11 cellular contexts compared by ENCODE assay signal in the genomic region with DNA sequence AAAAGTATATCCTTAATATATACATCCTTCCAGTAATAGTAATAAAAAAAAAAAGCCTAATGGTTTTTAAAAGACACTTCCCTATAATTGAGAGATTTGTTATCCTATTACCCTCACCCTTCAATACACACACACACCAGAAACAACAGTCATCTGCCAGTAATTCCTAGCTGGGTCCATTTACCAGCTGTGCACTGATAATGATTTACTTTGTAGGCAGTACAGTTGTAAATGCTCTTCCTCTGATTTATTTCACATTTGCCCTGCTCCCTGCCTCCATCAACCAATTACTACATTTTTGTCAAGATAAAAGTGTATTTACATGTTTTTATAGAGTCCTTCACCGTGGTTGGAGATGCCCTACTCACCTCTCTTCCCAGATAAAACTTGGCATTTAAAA. TPM values are rescaled to one million over a fixed set of nuclear protein-coding genes. Genes with fewer than 3 reads are reported as not detected.
DNase-seq lines count a peak whose midpoint lies in the region; ATAC-seq and TF ChIP-seq lines count a peak whose summit lies in the region.
"Had no signal": no experiment of that assay in that cellular context is flagged by ENCODE, and none has a peak within 500 bp of the region (broad histone marks: within the 10 kb centered on the region; RNA-seq: fewer than 3 reads in every experiment).

No MANE protein-coding gene starts in this region.

- H3K9me3 Mint-ChIP-seq in mesothelial cell of epicardium, result no peaks in the 10 kb centered on the region
- H3K9me3 Mint-ChIP-seq: CD14-positive monocyte had no signal

- H3K9me2 ChIP-seq in PC-3 (replicated peaks; ENCODE audit: low read length), result no peaks in the 10 kb centered on the region

- no peaks in the 10 kb centered on the region for H3F3A ChIP-seq in PC-3 (ENCODE audit: low read length, unreplicated experiment)

- H3K9me3 ChIP-seq in right atrium auricular region (no peaks in the 10 kb centered on the region), uterus (no peaks in the 10 kb centered on the region), PC-3 (ENCODE audit: low read length) (no peaks in the 10 kb centered on the region)
- H3K9me3 ChIP-seq: body of pancreas had no signal

- POLR2A ChIA-PET in PC-3 (lab: Charles Lee; ENCODE audit: unreplicated experiment), result no interaction called here

- no peak overlapping the region for H3K4me3 Mint-ChIP-seq in mesothelial cell of epicardium
- H3K4me3 Mint-ChIP-seq: CD14-positive monocyte had no signal

- H3K27ac ChIP-seq in right atrium auricular region (peak overlapping the region; percentile 95 to 97), uterus (peak overlapping the region; percentile 97 to 98), PC-3 (ENCODE audit: low read length) (no peak overlapping the region)

- no peaks in the 10 kb centered on the region for H3K27me3 ChIP-seq in right atrium auricular region
- H3K27me3 ChIP-seq in uterus, result no peaks in the 10 kb centered on the region
- H3K27me3 ChIP-seq in PC-3 (ENCODE audit: low read length), result no peaks in the 10 kb centered on the region
- H3K27me3 ChIP-seq: body of pancreas had no signal

- CTCF ChIA-PET in PC-3 (lab: Charles Lee), result no interaction called here

- no peak overlapping the region for H3K9ac ChIP-seq in PC-3 (ENCODE audit: low read length)

- H3K4me1 ChIP-seq in right atrium auricular region, result peaks cover 0 to 99% of the 10 kb centered on the region in 2 donors
- H3K4me1 ChIP-seq in uterus, result peaks cover 11 to 34% of the 10 kb centered on the region in 2 donors
- H3K4me1 ChIP-seq in PC-3 (ENCODE audit: insufficient read depth, low read length), result peaks cover 20% of the 10 kb centered on the region

- DNase-seq in right atrium auricular region (ENCODE audit: low spot score) (no peak), Right ventricle myocardium inferior (ENCODE audit: missing footprints) (no peak), astrocyte of the hippocampus (ENCODE audit: low read depth, low spot score) (peak; percentile 31), mesothelial cell of epicardium (ENCODE audit: low spot score in 2 of 2, unreplicated experiment in 2 of 2) (no peak), uterus (no peak), PC-3 (no peak), NCI-H128 (lab: John Stamatoyannopoulos, UW; ENCODE audit: unreplicated experiment) (no peak)
- DNase-seq: body of pancreas, midbrain had no signal

- no peak for TF ChIP-seq POLR2A in uterus (IDR thresholded peaks at IDR 0.05)

- intact Hi-C loops in Right ventricle myocardium inferior (cut with DNase I), result no loop called here
- intact Hi-C loops in uterus (cut with DNase I; ENCODE audit: low total_unique reads), result no loop called here
- intact Hi-C loops in PC-3 (cut with micrococcal nuclease), result no loop called here

- H3K79me2 ChIP-seq in PC-3 (ENCODE audit: low read length), result peaks cover 61% of the 10 kb centered on the region

- H3K36me3 ChIP-seq in right atrium auricular region (peaks cover 77% of the 10 kb centered on the region), uterus (no peaks in the 10 kb centered on the region), PC-3 (ENCODE audit: low read depth, low read length) (peaks cover 17% of the 10 kb centered on the region; the same call in 1 of the 2 replicates)

- BruUV-seq in PC-3 (replicated peaks; lab: Mats Ljungman, UMichigan), result no TSS peak

- TF ChIP-seq CTCF in right atrium auricular region (IDR thresholded peaks at IDR 0.05) (no peak), mesothelial cell of epicardium (IDR thresholded peaks at IDR 0.05; ENCODE audit: unreplicated experiment) (no peak), uterus (IDR thresholded peaks at IDR 0.05) (no peak), PC-3 (conservative IDR thresholded peaks at IDR 0.05; ENCODE audit: low read depth, low read length) (no peak)

- H3K4me2 ChIP-seq in PC-3 (ENCODE audit: low read length), result no peak overlapping the region

- H2AFZ ChIP-seq in PC-3 (ENCODE audit: low read length), result no peak overlapping the region

- peaks cover 63% of the 10 kb centered on the region for H3K4me1 Mint-ChIP-seq in mesothelial cell of epicardium

- ATAC-seq in Right ventricle myocardium inferior (no peak), HG03378 (IDR thresholded peaks at IDR 0.05; ENCODE audit: unreplicated experiment) (no peak), PC-3 (no peak)
- ATAC-seq: body of pancreas had no signal

- peak overlapping the region; percentile 48 for H3K27ac Mint-ChIP-seq in mesothelial cell of epicardium

- H3K4me3 ChIP-seq in right atrium auricular region (no peak overlapping the region), uterus (no peak overlapping the region), PC-3 (ENCODE audit: low read length) (no peak overlapping the region)
- H3K4me3 ChIP-seq: body of pancreas had no signal

- H3K27me3 Mint-ChIP-seq in mesothelial cell of epicardium (ENCODE audit: low read depth), result no peaks in the 10 kb centered on the region

- H3K36me3 Mint-ChIP-seq in mesothelial cell of epicardium, result peaks cover 35% of the 10 kb centered on the region

- no peaks in the 10 kb centered on the region for H4K20me1 ChIP-seq in PC-3 (ENCODE audit: low read length)

RNA-seq across cellular contexts. Expression of gene TPM1, which starts 12.4 kb away (rescaled TPM):
- total RNA-seq in right atrium auricular region, result 1,000 to 10,000 TPM; 5,368 to 7,988 TPM
- total RNA-seq in Right ventricle myocardium inferior, result 13,805 TPM
- 635 to 667 TPM (median 659 TPM) in 3 replicates for total RNA-seq in mesothelial cell of epicardium
- total RNA-seq in uterus, result 1,000 to 10,000 TPM in 2 of 4 donors, 100 to 1,000 TPM in 2; 622 to 1,998 (median 1,003) TPM
- total RNA-seq in PC-3 (2014; rRNA removed), result 127 and 156 TPM in 2 replicates
